18 cellular contexts compared by ENCODE assay signal in the genomic region with DNA sequence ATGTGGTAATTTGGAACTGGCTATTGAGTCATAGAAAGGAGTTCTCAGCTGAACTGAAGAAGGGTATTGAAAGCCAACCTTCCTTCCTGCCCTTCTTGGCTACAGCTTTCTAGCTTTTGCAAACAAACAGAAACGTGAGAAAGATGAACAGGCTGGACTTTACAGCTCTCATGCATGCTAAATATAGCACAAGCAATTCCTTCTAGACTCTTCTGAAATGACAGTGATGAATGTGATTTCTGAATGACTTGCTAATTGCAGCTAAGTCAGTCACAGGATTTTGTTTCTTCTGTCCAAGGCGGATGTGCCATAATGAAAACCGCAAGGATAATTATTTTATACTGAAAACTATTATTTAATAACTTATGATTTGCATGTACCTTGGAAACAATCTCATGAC. TPM values are rescaled to one million over a fixed set of nuclear protein-coding genes. Genes with fewer than 3 reads are reported as not detected.
DNase-seq lines count a peak whose midpoint lies in the region; ATAC-seq and TF ChIP-seq lines count a peak whose summit lies in the region.
"Had no signal": no experiment of that assay in that cellular context is flagged by ENCODE, and none has a peak within 500 bp of the region (broad histone marks: within the 10 kb centered on the region; RNA-seq: fewer than 3 reads in every experiment).

No MANE protein-coding gene starts in this region.

- H2AFZ ChIP-seq in fibroblast of lung (ENCODE audit: low read length), result no peak overlapping the region
- H2AFZ ChIP-seq: neural progenitor cell had no signal

- in situ Hi-C loops in transverse colon (cut with MboI; ENCODE audit: low pct_ligation_motif_present in 1 of 4, low pct_unique_long_range_greater_than_20kb in 1 of 4, low sequenced_read_pairs in 3 of 4), result no loop called here

- no peak overlapping the region for H3K9ac ChIP-seq in fibroblast of lung (ENCODE audit: insufficient read depth, low read length)
- H3K9ac ChIP-seq: neural progenitor cell had no signal

- DNase-seq in GM06990 (ENCODE audit: extremely low read depth, insufficient read length) (peak; percentile 26), HEK293T (ENCODE audit: extremely low spot score) (no peak), NCI-H226 (peak; percentile 27), fibroblast of lung (ENCODE audit: low read depth in 2 of 2) (peak; percentile 3 to 12), transverse colon (no peak), NCI-H146 treated with DMSO at 0.1 percent for 48 hours (lab: John Stamatoyannopoulos, UW; ENCODE audit: unreplicated experiment) (no peak)
- DNase-seq: activated CD8-positive, alpha-beta T cell treated with anti-CD3 and anti-CD28 coated beads, Interleukin-2, amount 10 ng/mL, durations not matched to agents 7 days and 5 days; adrenal gland; AML-193; H9; immature natural killer cell; NCI-H1694 had no signal

- H3K36me3 ChIP-seq in GM06990 (ENCODE audit: control insufficient read depth, insufficient read depth, low read length) (no peaks in the 10 kb centered on the region), fibroblast of lung (ENCODE audit: control insufficient read depth, insufficient read depth, low read length) (no peaks in the 10 kb centered on the region), transverse colon (no peaks in the 10 kb centered on the region)
- H3K36me3 ChIP-seq: adrenal gland, neural progenitor cell had no signal

- POLR2A ChIA-PET in HEK293T (lab: Yijun Ruan, JAX), result no interaction called here

- no peaks in the 10 kb centered on the region for H3K9me3 ChIP-seq in fibroblast of lung (ENCODE audit: control insufficient read depth, insufficient read depth, low read depth, low read length)
- no peaks in the 10 kb centered on the region for H3K9me3 ChIP-seq in transverse colon
- H3K9me3 ChIP-seq: adrenal gland had no signal

- ATAC-seq in HG02870 (IDR thresholded peaks at IDR 0.05; ENCODE audit: unreplicated experiment), result no peak
- ATAC-seq in SK-N-SH treated with all-trans-retinoic acid at 6 μM for 48 hours, result no peak
- ATAC-seq: activated CD8-positive, alpha-beta T cell treated with anti-CD3 and anti-CD28 coated beads, Interleukin-2, amount 10 ng/mL, durations not matched to agents 7 days and 5 days; activated T-helper 17 cell treated with anti-CD3 and anti-CD28 coated beads, Interleukin-2, amount 50 U/mL, for 72 hours; Right ventricle myocardium inferior had no signal

- CTCF ChIA-PET in HEK293T (lab: Yijun Ruan, JAX), result no interaction called here

- no peak for TF ChIP-seq POLR2A in transverse colon (IDR thresholded peaks at IDR 0.05)

- H3K27me3 ChIP-seq in GM06990 (replicated peaks; ENCODE audit: control insufficient read depth, insufficient read depth, low read length), result no peaks in the 10 kb centered on the region
- H3K27me3 ChIP-seq in fibroblast of lung (ENCODE audit: control insufficient read depth, insufficient read depth, low read length), result no peaks in the 10 kb centered on the region
- H3K27me3 ChIP-seq in transverse colon, result no peaks in the 10 kb centered on the region
- H3K27me3 ChIP-seq: adrenal gland, neural progenitor cell had no signal

- intact Hi-C loops in transverse colon (cut with DNase I; ENCODE audit: low total_unique reads), result no loop called here

- no peak overlapping the region for H3K27ac ChIP-seq in fibroblast of lung (ENCODE audit: insufficient read depth, low read length)
- H3K27ac ChIP-seq in transverse colon, result no peak overlapping the region
- H3K27ac ChIP-seq: adrenal gland, neural progenitor cell had no signal

- WGBS in transverse colon (ENCODE audit: low coverage in 1 of 2), 2 donors, result 58 to 61% methylated on average over 2 to 3 of the region's 3 CpGs

- no peaks in the 10 kb centered on the region for H3K79me2 ChIP-seq in fibroblast of lung (ENCODE audit: control insufficient read depth, insufficient read depth, low read length)

- no peak for TF ChIP-seq CTCF in GM06990 (IDR thresholded peaks at IDR 0.05; ENCODE audit: insufficient read depth, low read length, poor library complexity, severe bottlenecking)
- no peak for TF ChIP-seq CTCF in fibroblast of lung (conservative IDR thresholded peaks at IDR 0.05 in 1 of 2, IDR thresholded peaks at IDR 0.05 in 1 of 2; ENCODE audit: low read depth in 1 of 2, low read length in 2 of 2)
- no peak for TF ChIP-seq CTCF in transverse colon (IDR thresholded peaks at IDR 0.05)

- no peak overlapping the region for H3K4me2 ChIP-seq in fibroblast of lung (ENCODE audit: extremely low read depth, insufficient read depth, low read length)
- H3K4me2 ChIP-seq: neural progenitor cell had no signal

- TF ChIP-seq EP300 in transverse colon (IDR thresholded peaks at IDR 0.05; ENCODE audit: low read depth), result no peak

- H3K4me1 ChIP-seq in fibroblast of lung (ENCODE audit: control insufficient read depth, extremely low read depth, insufficient read depth, low read length), result no peaks in the 10 kb centered on the region
- no peaks in the 10 kb centered on the region for H3K4me1 ChIP-seq in transverse colon
- H3K4me1 ChIP-seq: adrenal gland, neural progenitor cell had no signal

- H3K4me3 ChIP-seq in GM06990 (replicated peaks; ENCODE audit: low read depth, low read length), result no peak overlapping the region
- H3K4me3 ChIP-seq in fibroblast of lung (replicated peaks in 1 of 4; ENCODE audit: control extremely low read depth in 1 of 4, insufficient read depth in 1 of 4, low read depth in 3 of 4, low read length in 4 of 4), result no peak overlapping the region
- H3K4me3 ChIP-seq in transverse colon, result no peak overlapping the region
- H3K4me3 ChIP-seq: adrenal gland, neural progenitor cell had no signal

- no peaks in the 10 kb centered on the region for H4K20me1 ChIP-seq in fibroblast of lung (ENCODE audit: control insufficient read depth, extremely low read depth, insufficient read depth, low read length)

TF ChIP-seq in HEK293T, 16 proteins besides CTCF, POLR2A, EP300 and RAD21:
- TF ChIP-seq PKNOX1 (IDR thresholded peaks at IDR 0.05) (peak; percentile 50; the same call in 1 of the 2 replicates), FOXK2 (IDR thresholded peaks at IDR 0.05) (no peak)

TF ChIP-seq in SK-N-SH treated with all-trans-retinoic acid at 6 μM for 48 hours, 23 proteins besides CTCF, POLR2A, EP300 and RAD21:
- no peak for TF ChIP-seq ZFP30 (CRISPR knock-in tag; IDR thresholded peaks at IDR 0.05)
- no peak for TF ChIP-seq GLIS3 (CRISPR knock-in tag; IDR thresholded peaks at IDR 0.05)
- TF ChIP-seq, protein P1, sequence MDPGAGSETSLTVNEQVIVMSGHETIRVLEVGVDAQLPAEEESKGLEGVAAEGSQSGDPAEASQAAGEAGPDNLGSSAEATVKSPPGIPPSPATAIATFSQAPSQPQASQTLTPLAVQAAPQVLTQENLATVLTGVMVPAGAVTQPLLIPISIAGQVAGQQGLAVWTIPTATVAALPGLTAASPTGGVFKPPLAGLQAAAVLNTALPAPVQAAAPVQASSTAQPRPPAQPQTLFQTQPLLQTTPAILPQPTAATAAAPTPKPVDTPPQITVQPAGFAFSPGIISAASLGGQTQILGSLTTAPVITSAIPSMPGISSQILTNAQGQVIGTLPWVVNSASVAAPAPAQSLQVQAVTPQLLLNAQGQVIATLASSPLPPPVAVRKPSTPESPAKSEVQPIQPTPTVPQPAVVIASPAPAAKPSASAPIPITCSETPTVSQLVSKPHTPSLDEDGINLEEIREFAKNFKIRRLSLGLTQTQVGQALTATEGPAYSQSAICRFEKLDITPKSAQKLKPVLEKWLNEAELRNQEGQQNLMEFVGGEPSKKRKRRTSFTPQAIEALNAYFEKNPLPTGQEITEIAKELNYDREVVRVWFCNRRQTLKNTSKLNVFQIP (CRISPR knock-in tag; IDR thresholded peaks at IDR 0.05; ENCODE audit: borderline replicate concordance, low read depth), result no peak
- TF ChIP-seq ZFP3 (CRISPR knock-in tag; IDR thresholded peaks at IDR 0.05), result no peak
- TF ChIP-seq CSDC2 (CRISPR knock-in tag; IDR thresholded peaks at IDR 0.05), result no peak
- TF ChIP-seq, protein P2, sequence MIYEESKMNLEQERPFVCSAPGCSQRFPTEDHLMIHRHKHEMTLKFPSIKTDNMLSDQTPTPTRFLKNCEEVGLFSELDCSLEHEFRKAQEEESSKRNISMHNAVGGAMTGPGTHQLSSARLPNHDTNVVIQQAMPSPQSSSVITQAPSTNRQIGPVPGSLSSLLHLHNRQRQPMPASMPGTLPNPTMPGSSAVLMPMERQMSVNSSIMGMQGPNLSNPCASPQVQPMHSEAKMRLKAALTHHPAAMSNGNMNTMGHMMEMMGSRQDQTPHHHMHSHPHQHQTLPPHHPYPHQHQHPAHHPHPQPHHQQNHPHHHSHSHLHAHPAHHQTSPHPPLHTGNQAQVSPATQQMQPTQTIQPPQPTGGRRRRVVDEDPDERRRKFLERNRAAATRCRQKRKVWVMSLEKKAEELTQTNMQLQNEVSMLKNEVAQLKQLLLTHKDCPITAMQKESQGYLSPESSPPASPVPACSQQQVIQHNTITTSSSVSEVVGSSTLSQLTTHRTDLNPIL (CRISPR knock-in tag; IDR thresholded peaks at IDR 0.05; ENCODE audit: low read depth), result no peak
- TF ChIP-seq TSHZ2 (CRISPR knock-in tag; IDR thresholded peaks at IDR 0.05), result no peak

RNA-seq across cellular contexts. Expression of gene BCHE, which starts 36.3 kb away (rescaled TPM):
- total RNA-seq in fibroblast of lung, result 29.0 and 34.7 TPM in 2 replicates
- 5.8 and 6.9 TPM in 2 replicates for polyA plus RNA-seq in fibroblast of lung
- polyA plus RNA-seq in fibroblast of lung (2012), result 4.4 and 4.8 TPM in 2 replicates
- polyA minus RNA-seq in fibroblast of lung (ENCODE audit: low replicate concordance), result 0.75 TPM in 1 of 2 replicates, not detected in the other
- 10 to 100 TPM in 2 of 4 donors, 1 to 10 TPM in 1, not detected in 1; 8.2 to 13.7 (median 11.3) TPM for total RNA-seq in transverse colon
- total RNA-seq: activated CD8-positive, alpha-beta T cell treated with anti-CD3 and anti-CD28 coated beads, Interleukin-2, amount 10 ng/mL, durations not matched to agents 7 days and 5 days; activated T-helper 17 cell treated with anti-CD3 and anti-CD28 coated beads, Interleukin-2, amount 50 U/mL, for 72 hours; T-helper 1 cell treated with Interleukin-12 subunit alpha and Interleukin-12 subunit beta and Interleukin-4 antibody, amounts not matched to agents 30 ng/mL and 1 ng/mL, for 36 hours had no signal
- polyA plus RNA-seq: immature natural killer cell had no signal

Comparison
In these comparisons a context has a peak if more than half of its experiments do, and no peak if none do; other contexts are left out.
1. DNase-seq: peak in GM06990 (single experiment), NCI-H226 (single experiment) and fibroblast of lung (2 of 2); none in HEK293T (single experiment), transverse colon (single experiment) and NCI-H146 treated with DMSO at 0.1 percent for 48 hours (single experiment).